20 cellular contexts compared by ENCODE assay signal in genomic region chr11:127962416-127962815, GRCh38.
"Had no signal": no experiment of that assay in that cellular context is flagged by ENCODE, and none has a peak within 500 bp of the region (broad histone marks: within the 10 kb centered on the region; RNA-seq: fewer than 3 reads in every experiment).

No MANE protein-coding gene starts in this region.

- DNase-seq: cortex of kidney; gastrocnemius medialis; heart left ventricle; kidney; natural killer cell; occipital lobe; ovary; posterior cingulate gyrus; psoas muscle; right cardiac atrium; sigmoid colon; stimulated activated CD4-positive, alpha-beta T cell treated with anti-CD3 and anti-CD28 coated beads, Interleukin-2, amount 100 ng/mL, for 24 hours; stimulated activated CD4-positive, alpha-beta T cell treated with anti-CD3 and anti-CD28 coated beads, Interleukin-4, amount 100 ng/mL, for 24 hours; stimulated activated naive CD8-positive, alpha-beta T cell treated with anti-CD3 and anti-CD28 coated beads, Interleukin-15, Interleukin-2, amounts not matched to agents 100 U/mL and 50 U/mL, for 24 hours; substantia nigra; testis; tibial artery; upper lobe of left lung had no signal

- H3K4me3 ChIP-seq: gastrocnemius medialis, heart left ventricle, hepatocyte, lung, ovary, psoas muscle, sigmoid colon, testis, tibial artery, upper lobe of left lung had no signal

- H3K9me3 ChIP-seq: gastrocnemius medialis, heart left ventricle, ovary, psoas muscle, sigmoid colon, testis, tibial artery, upper lobe of left lung had no signal

- H3K27me3 ChIP-seq: gastrocnemius medialis, heart left ventricle, hepatocyte, sigmoid colon, testis, tibial artery, upper lobe of left lung had no signal

- H3K4me1 ChIP-seq: gastrocnemius medialis, heart left ventricle, psoas muscle, sigmoid colon, testis, tibial artery, upper lobe of left lung had no signal

- H2AFZ ChIP-seq: hepatocyte had no signal

- H3K79me2 ChIP-seq: hepatocyte had no signal

- H3K36me3 ChIP-seq: gastrocnemius medialis, heart left ventricle, ovary, sigmoid colon, tibial artery, upper lobe of left lung had no signal

- H3K4me2 ChIP-seq: hepatocyte had no signal

- H3K27ac ChIP-seq: gastrocnemius medialis, heart left ventricle, hepatocyte, ovary, psoas muscle, sigmoid colon, testis, tibial artery, upper lobe of left lung had no signal
